ENCODE assay signal across 13 cellular contexts in genomic region chr1:2448098-2448445, GRCh38. TPM values are rescaled to one million over a fixed set of nuclear protein-coding genes. Genes with fewer than 3 reads are reported as not detected.
A peak's percentile ranks its signal among the peaks of the same experiment; 100 is the strongest.
DNase-seq lines count a peak whose midpoint lies in the region; ATAC-seq and TF ChIP-seq lines count a peak whose summit lies in the region.
"Had no signal": no experiment of that assay in that cellular context is flagged by ENCODE, and none has a peak within 500 bp of the region (broad histone marks: within the 10 kb centered on the region; RNA-seq: fewer than 3 reads in every experiment).

No MANE protein-coding gene starts in this region.

- H3K79me2 ChIP-seq in hepatocyte, result no peaks in the 10 kb centered on the region

- no peaks in the 10 kb centered on the region for H3K9me3 ChIP-seq in mucosa of descending colon
- H3K9me3 ChIP-seq in hepatocyte (ENCODE audit: low read depth), result no peaks in the 10 kb centered on the region
- H3K9me3 ChIP-seq: vagina had no signal

- H3K27ac ChIP-seq in angular gyrus (ENCODE audit: low read depth, low read length) (peak overlapping the region; percentile 97), hepatocyte (no peak overlapping the region)
- H3K27ac ChIP-seq: vagina had no signal

- H2AFZ ChIP-seq in hepatocyte, result no peak overlapping the region

- TF ChIP-seq CTCF in mucosa of descending colon (IDR thresholded peaks at IDR 0.05) (no peak), hepatocyte (IDR thresholded peaks at IDR 0.05; ENCODE audit: poor library complexity) (no peak)

- DNase-seq in CMK (ENCODE audit: low read depth), result peak; percentile 38
- peak; percentile 14 for DNase-seq in MV-4-11 (lab: John Stamatoyannopoulos, UW)
- no peak for DNase-seq in mucosa of descending colon
- no peak for DNase-seq in head of caudate nucleus
- DNase-seq in hepatocyte (ENCODE audit: low spot score), result no peak
- DNase-seq in NCI-H2029 treated with DMSO at 0.1 percent for 48 hours (lab: John Stamatoyannopoulos, UW), result no peak
- DNase-seq: activated gamma-delta T cell treated with Interleukin-2 at 50 U/mL for 16 hours, hippocampal formation, NCI-H187 treated with DMSO at 0.1 percent for 48 hours had no signal

- intact Hi-C loops in mucosa of descending colon (cut with DNase I, micrococcal nuclease) (no loop called here), head of caudate nucleus (cut with DNase I) (no loop called here)

- H3K4me1 ChIP-seq in mucosa of descending colon (ENCODE audit: low read depth) (no peaks in the 10 kb centered on the region), hepatocyte (ENCODE audit: insufficient read depth) (no peaks in the 10 kb centered on the region)

- H3K27me3 ChIP-seq in hepatocyte, result peaks cover 18% of the 10 kb centered on the region
- H3K27me3 ChIP-seq: vagina had no signal

- WGBS in hepatocyte (ENCODE audit: low lambda C conversion rate, missing lambda C conversion rate), result 80% methylated on average over 18 of the region's 18 CpGs

- peak; percentile 53 for ATAC-seq in mucosa of descending colon
- no peak for ATAC-seq in esophagus mucosa
- ATAC-seq: SK-N-SH treated with all-trans-retinoic acid at 6 μM for 48 hours had no signal

- no peaks in the 10 kb centered on the region for H3K36me3 ChIP-seq in mucosa of descending colon (ENCODE audit: low read depth)
- no peaks in the 10 kb centered on the region for H3K36me3 ChIP-seq in hepatocyte (replicated peaks; ENCODE audit: insufficient read depth, low read depth)
- H3K36me3 ChIP-seq: vagina had no signal

- H3K4me2 ChIP-seq in hepatocyte, result no peak overlapping the region

- H4K20me1 ChIP-seq in hepatocyte (ENCODE audit: insufficient read depth, poor library complexity, severe bottlenecking), result no peaks in the 10 kb centered on the region

- H3K4me3 ChIP-seq in mucosa of descending colon, result no peak overlapping the region
- no peak overlapping the region for H3K4me3 ChIP-seq in hepatocyte
- H3K4me3 ChIP-seq: vagina had no signal

- no peaks in the 10 kb centered on the region for H3K9me2 ChIP-seq in hepatocyte (replicated peaks; ENCODE audit: insufficient read depth)

RNA-seq across cellular contexts. Expression of gene PLCH2, which starts 28.0 kb away (rescaled TPM):
- 1 to 10 TPM; 1.2 to 6.8 (median 1.9) TPM for total RNA-seq in mucosa of descending colon
- total RNA-seq in hepatocyte, result 0.48 and 1.3 TPM in 2 replicates
- polyA plus RNA-seq in hepatocyte, result 1.9 and 3.4 TPM in 2 replicates
- total RNA-seq in esophagus mucosa, result 21.0 TPM

RNA-seq across cellular contexts. Expression of gene PEX10, which starts 35.7 kb away (rescaled TPM):
- total RNA-seq in mucosa of descending colon, result 10 to 100 TPM; 13.4 to 20.4 (median 18.4) TPM
- 25.5 and 31.6 TPM in 2 replicates for total RNA-seq in hepatocyte
- polyA plus RNA-seq in hepatocyte, result 24.7 and 25.9 TPM in 2 replicates
- 17.7 TPM for total RNA-seq in esophagus mucosa

RNA-seq across cellular contexts. Expression of gene RER1, which starts 56.4 kb away (rescaled TPM):
- 100 to 1,000 TPM; 151 to 217 (median 193) TPM for total RNA-seq in mucosa of descending colon
- 89.5 and 123 TPM in 2 replicates for total RNA-seq in hepatocyte
- 227 and 237 TPM in 2 replicates for polyA plus RNA-seq in hepatocyte
- total RNA-seq in esophagus mucosa, result 167 TPM

RNA-seq across cellular contexts. Expression of gene MORN1, which starts 56.7 kb away (rescaled TPM):
- total RNA-seq in mucosa of descending colon (10 to 100 TPM; 13.1 to 17.4 (median 13.4) TPM), hepatocyte (4.0 and 9.4 TPM in 2 replicates), esophagus mucosa (8.4 TPM)
- 4.5 and 7.8 TPM in 2 replicates for polyA plus RNA-seq in hepatocyte

Comparison
In these comparisons a context has a peak if more than half of its experiments do, and no peak if none do; other contexts are left out.
1. DNase-seq: peak in CMK (single experiment) and MV-4-11 (single experiment); none in mucosa of descending colon (0 of 3), head of caudate nucleus (0 of 42), hepatocyte (single experiment) and NCI-H2029 treated with DMSO at 0.1 percent for 48 hours (single experiment).